1 cellular context compared by ENCODE assay signal in the genomic region with DNA sequence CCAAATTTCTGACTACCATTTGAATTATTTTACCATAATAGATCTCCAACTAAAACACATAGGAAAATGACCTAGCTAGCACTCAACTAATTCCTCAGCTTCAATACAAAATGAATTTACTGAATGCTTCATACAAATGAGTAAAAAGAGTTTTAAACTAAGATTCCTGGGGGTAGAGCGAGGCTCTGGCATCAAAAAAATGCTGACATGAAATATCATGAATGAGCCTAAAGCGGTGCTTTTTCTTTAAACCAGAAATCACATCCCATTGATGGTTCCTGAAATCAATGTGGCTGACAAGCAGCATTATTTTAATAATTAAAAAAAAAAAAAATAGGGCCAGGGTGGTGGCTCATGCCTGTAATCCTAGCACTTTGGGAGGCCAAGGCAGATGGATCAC.
TF ChIP-seq lines count a peak whose summit lies in the region.

No MANE protein-coding gene starts in this region.

TF ChIP-seq in K562, 482 proteins besides CTCF, POLR2A, EP300 and RAD21:
- TF ChIP-seq SMARCE1 (IDR thresholded peaks at IDR 0.05) (no peak), MAFF (IDR thresholded peaks at IDR 0.05; ENCODE audit: low read length) (peak; percentile 24; the same call in 1 of the 2 replicates), E2F3 (CRISPR knock-in tag; IDR thresholded peaks at IDR 0.05) (no peak), TCF7L2 (IDR thresholded peaks at IDR 0.05; ENCODE audit: low read depth, low read length) (no peak), ZNF583 (CRISPR knock-in tag; IDR thresholded peaks at IDR 0.05) (no peak), CCNT2 (IDR thresholded peaks at IDR 0.05; ENCODE audit: borderline replicate concordance, extremely low read depth, insufficient read length, low read depth, low read length) (no peak), C11orf30 (IDR thresholded peaks at IDR 0.05; ENCODE audit: low read depth) (peak; percentile 40; the same call in 1 of the 2 replicates), ZNF354B (CRISPR knock-in tag; IDR thresholded peaks at IDR 0.05) (no peak), FOXM1 (IDR thresholded peaks at IDR 0.05; ENCODE audit: low read depth) (no peak), FOXM1 (CRISPR knock-in tag; IDR thresholded peaks at IDR 0.05; ENCODE audit: low read depth) (no peak), MEIS2 (IDR thresholded peaks at IDR 0.05; ENCODE audit: partially characterized antibody) (no peak), ZNF316 (IDR thresholded peaks at IDR 0.05) (peak; percentile 63), SOX6 (IDR thresholded peaks at IDR 0.05) (no peak), KDM2B (CRISPR knock-in tag; IDR thresholded peaks at IDR 0.05) (no peak)
- TF ChIP-seq, protein P1, sequence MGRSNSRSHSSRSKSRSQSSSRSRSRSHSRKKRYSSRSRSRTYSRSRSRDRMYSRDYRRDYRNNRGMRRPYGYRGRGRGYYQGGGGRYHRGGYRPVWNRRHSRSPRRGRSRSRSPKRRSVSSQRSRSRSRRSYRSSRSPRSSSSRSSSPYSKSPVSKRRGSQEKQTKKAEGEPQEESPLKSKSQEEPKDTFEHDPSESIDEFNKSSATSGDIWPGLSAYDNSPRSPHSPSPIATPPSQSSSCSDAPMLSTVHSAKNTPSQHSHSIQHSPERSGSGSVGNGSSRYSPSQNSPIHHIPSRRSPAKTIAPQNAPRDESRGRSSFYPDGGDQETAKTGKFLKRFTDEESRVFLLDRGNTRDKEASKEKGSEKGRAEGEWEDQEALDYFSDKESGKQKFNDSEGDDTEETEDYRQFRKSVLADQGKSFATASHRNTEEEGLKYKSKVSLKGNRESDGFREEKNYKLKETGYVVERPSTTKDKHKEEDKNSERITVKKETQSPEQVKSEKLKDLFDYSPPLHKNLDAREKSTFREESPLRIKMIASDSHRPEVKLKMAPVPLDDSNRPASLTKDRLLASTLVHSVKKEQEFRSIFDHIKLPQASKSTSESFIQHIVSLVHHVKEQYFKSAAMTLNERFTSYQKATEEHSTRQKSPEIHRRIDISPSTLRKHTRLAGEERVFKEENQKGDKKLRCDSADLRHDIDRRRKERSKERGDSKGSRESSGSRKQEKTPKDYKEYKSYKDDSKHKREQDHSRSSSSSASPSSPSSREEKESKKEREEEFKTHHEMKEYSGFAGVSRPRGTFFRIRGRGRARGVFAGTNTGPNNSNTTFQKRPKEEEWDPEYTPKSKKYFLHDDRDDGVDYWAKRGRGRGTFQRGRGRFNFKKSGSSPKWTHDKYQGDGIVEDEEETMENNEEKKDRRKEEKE (IDR thresholded peaks at IDR 0.05; ENCODE audit: borderline replicate concordance in 1 of 2, control insufficient read depth in 1 of 2, low read depth in 2 of 2, low read length in 1 of 2) = no peak
- TF ChIP-seq, protein P2, sequence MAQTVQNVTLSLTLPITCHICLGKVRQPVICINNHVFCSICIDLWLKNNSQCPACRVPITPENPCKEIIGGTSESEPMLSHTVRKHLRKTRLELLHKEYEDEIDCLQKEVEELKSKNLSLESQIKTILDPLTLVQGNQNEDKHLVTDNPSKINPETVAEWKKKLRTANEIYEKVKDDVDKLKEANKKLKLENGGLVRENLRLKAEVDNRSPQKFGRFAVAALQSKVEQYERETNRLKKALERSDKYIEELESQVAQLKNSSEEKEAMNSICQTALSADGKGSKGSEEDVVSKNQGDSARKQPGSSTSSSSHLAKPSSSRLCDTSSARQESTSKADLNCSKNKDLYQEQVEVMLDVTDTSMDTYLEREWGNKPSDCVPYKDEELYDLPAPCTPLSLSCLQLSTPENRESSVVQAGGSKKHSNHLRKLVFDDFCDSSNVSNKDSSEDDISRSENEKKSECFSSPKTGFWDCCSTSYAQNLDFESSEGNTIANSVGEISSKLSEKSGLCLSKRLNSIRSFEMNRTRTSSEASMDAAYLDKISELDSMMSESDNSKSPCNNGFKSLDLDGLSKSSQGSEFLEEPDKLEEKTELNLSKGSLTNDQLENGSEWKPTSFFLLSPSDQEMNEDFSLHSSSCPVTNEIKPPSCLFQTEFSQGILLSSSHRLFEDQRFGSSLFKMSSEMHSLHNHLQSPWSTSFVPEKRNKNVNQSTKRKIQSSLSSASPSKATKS (CRISPR knock-in tag; IDR thresholded peaks at IDR 0.05) = no peak
- TF ChIP-seq, protein P3, sequence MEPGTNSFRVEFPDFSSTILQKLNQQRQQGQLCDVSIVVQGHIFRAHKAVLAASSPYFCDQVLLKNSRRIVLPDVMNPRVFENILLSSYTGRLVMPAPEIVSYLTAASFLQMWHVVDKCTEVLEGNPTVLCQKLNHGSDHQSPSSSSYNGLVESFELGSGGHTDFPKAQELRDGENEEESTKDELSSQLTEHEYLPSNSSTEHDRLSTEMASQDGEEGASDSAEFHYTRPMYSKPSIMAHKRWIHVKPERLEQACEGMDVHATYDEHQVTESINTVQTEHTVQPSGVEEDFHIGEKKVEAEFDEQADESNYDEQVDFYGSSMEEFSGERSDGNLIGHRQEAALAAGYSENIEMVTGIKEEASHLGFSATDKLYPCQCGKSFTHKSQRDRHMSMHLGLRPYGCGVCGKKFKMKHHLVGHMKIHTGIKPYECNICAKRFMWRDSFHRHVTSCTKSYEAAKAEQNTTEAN (CRISPR knock-in tag; IDR thresholded peaks at IDR 0.05) = no peak
- TF ChIP-seq, protein P4, sequence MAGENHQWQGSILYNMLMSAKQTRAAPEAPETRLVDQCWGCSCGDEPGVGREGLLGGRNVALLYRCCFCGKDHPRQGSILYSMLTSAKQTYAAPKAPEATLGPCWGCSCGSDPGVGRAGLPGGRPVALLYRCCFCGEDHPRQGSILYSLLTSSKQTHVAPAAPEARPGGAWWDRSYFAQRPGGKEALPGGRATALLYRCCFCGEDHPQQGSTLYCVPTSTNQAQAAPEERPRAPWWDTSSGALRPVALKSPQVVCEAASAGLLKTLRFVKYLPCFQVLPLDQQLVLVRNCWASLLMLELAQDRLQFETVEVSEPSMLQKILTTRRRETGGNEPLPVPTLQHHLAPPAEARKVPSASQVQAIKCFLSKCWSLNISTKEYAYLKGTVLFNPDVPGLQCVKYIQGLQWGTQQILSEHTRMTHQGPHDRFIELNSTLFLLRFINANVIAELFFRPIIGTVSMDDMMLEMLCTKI (IDR thresholded peaks at IDR 0.05; ENCODE audit: partially characterized antibody) = no peak
